Comparison of ENCODE assay signal across 12 cellular contexts in genomic region chrX:131828482-131828881, GRCh38.
DNase-seq lines count a peak whose midpoint lies in the region; ATAC-seq, FAIRE-seq and TF ChIP-seq lines count a peak whose summit lies in the region.
"Had no signal": no experiment of that assay in that cellular context is flagged by ENCODE, and none has a peak within 500 bp of the region (broad histone marks: within the 10 kb centered on the region; RNA-seq: fewer than 3 reads in every experiment).

No MANE protein-coding gene starts in this region.

- intact Hi-C loops in left colon (cut with DNase I, micrococcal nuclease): no loop called here

- H3K4me1 ChIP-seq in iPS-15b (ENCODE audit: control insufficient read depth, insufficient read depth, low read length): peaks cover 16% of the 10 kb centered on the region
- H3K4me1 ChIP-seq in Peyer's patch: no peaks in the 10 kb centered on the region

- no peaks in the 10 kb centered on the region for H3K36me3 ChIP-seq in iPS-15b (ENCODE audit: control insufficient read depth, insufficient read depth, low read length)
- H3K36me3 ChIP-seq in Peyer's patch: no peaks in the 10 kb centered on the region
- H3K36me3 ChIP-seq: brain microvascular endothelial cell had no signal

- no peak for ATAC-seq in left colon

- H3K9ac ChIP-seq in iPS-15b (ENCODE audit: low read depth, low read length): peak overlapping the region; percentile 26

- no peaks in the 10 kb centered on the region for H3K9me3 ChIP-seq in iPS-15b (ENCODE audit: control insufficient read depth, insufficient read depth, low read length)
- no peaks in the 10 kb centered on the region for H3K9me3 ChIP-seq in Peyer's patch

- DNase-seq in NCI-H146 (lab: John Stamatoyannopoulos, UW) (peak; percentile 9), NCI-H146 treated with DMSO at 0.1 percent for 48 hours (lab: John Stamatoyannopoulos, UW; ENCODE audit: unreplicated experiment) (no peak), GM19239 (ENCODE audit: insufficient read length, low spot score) (no peak), SW480 (ENCODE audit: low spot score) (peak; percentile 6), left colon (no peak), Peyer's patch (no peak), cerebellar cortex (ENCODE audit: low spot score) (no peak)
- DNase-seq: activated CD4-positive, CD25-positive, alpha-beta regulatory T cell had no signal

- no peak overlapping the region for H3K27ac ChIP-seq in Peyer's patch
- H3K27ac ChIP-seq: brain microvascular endothelial cell had no signal

- H3K27me3 ChIP-seq in iPS-15b (ENCODE audit: control insufficient read depth, insufficient read depth, low read length) (no peaks in the 10 kb centered on the region), Peyer's patch (no peaks in the 10 kb centered on the region)

- TF ChIP-seq CTCF in Peyer's patch (IDR thresholded peaks at IDR 0.05): no peak

- FAIRE-seq in GM19239 (lab: Jason Lieb, UNC): peak; percentile 66
- FAIRE-seq: A204.1, HTR-8/SVneo had no signal

- H3K4me3 ChIP-seq in iPS-15b (ENCODE audit: low read depth, low read length) (peak overlapping the region; percentile 97), Peyer's patch (no peak overlapping the region)

- no peak for TF ChIP-seq POLR2A in Peyer's patch (IDR thresholded peaks at IDR 0.05)

Comparison
In these comparisons a context has a peak if more than half of its experiments do, and no peak if none do; other contexts are left out.
1. DNase-seq: peak in NCI-H146 (single experiment) and SW480 (single experiment); none in NCI-H146 treated with DMSO at 0.1 percent for 48 hours (single experiment), GM19239 (single experiment), left colon (0 of 2), Peyer's patch (0 of 3) and cerebellar cortex (single experiment).